In the genomic region with DNA sequence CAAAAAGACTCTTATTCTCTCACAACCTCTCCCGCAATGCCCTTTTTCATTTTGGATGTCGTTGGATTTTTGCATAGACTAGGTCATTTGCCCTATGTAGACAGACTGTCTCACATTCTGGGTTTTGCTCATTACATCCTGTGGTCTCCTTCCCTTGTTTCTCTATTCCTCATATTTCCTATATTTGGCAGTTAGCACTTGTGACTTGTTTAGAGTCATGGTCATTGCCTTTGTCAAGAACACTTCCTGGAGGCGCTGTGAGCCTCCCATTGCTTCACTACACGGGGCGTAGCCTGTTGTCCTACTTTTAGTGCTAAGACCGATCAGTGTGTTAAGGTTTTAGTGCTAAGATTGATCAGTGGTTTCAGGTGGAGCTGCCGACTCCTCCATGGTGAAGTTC, we compare ENCODE assay signal across 1 cellular context.
TF ChIP-seq lines count a peak whose summit lies in the region.

No MANE protein-coding gene starts in this region.

TF ChIP-seq in HepG2, 621 proteins besides CTCF, POLR2A, EP300 and RAD21 (continued from another document):
- TF ChIP-seq, protein P1, sequence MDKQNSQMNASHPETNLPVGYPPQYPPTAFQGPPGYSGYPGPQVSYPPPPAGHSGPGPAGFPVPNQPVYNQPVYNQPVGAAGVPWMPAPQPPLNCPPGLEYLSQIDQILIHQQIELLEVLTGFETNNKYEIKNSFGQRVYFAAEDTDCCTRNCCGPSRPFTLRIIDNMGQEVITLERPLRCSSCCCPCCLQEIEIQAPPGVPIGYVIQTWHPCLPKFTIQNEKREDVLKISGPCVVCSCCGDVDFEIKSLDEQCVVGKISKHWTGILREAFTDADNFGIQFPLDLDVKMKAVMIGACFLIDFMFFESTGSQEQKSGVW (CRISPR knock-in tag; IDR thresholded peaks at IDR 0.05; ENCODE audit: borderline replicate concordance), result no peak
TF ChIP-seq in HepG2: peak in this region for 0.
